ENCODE assay signal across 12 cellular contexts in the genomic region with DNA sequence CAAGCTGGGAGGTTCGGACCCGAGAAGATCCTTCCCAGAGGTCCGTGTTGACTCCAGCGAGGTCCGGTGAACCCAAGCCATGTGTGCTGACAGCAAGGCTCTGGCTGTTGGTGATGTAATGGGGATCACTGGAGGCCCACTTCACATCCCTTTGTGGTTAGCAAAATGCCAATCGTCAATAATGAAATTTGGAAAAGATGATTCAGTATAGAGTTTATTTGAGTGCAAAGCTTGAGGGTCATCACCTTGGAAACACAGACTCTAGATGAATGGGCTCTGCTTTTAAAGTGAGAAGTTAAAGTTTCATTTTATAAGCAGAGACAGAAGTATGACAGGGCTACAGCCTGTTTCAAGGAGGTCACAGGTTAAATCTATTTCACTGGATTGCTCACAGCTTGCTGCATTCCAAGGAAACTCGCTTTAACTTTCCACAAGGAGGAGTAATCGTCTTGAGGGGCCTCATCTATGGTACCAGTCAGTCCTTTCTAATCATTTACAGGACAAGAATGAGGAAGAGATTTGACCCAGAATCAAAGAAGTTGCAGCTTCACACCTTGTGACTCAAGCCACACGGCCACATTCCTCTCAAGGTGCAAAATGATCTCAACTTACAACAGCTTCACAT.
DNase-seq lines count a peak whose midpoint lies in the region; ATAC-seq and TF ChIP-seq lines count a peak whose summit lies in the region.
"Had no signal": no experiment of that assay in that cellular context is flagged by ENCODE, and none has a peak within 500 bp of the region (broad histone marks: within the 10 kb centered on the region; RNA-seq: fewer than 3 reads in every experiment).

No MANE protein-coding gene starts in this region.

- CTCF ChIA-PET in activated CD8-positive, alpha-beta T cell treated with anti-CD3 and anti-CD28 coated beads for 36 hours (lab: Charles Lee) = no interaction called here
- CTCF ChIA-PET in activated CD8-positive, alpha-beta T cell treated with anti-CD3 and anti-CD28 coated beads, Interleukin-2, amount 10 ng/mL, durations not matched to agents 7 days and 5 days (lab: Charles Lee) = interaction anchor here (0.6 kb wide), 1 partner anchor 161 kb away, joined by 3 read pairs; no protein-coding TSS in a partner anchor

- H3K4me3 ChIP-seq in astrocyte of the cerebellum (ENCODE audit: low read depth, low read length) (no peak overlapping the region), coronary artery (no peak overlapping the region)

- POLR2A ChIA-PET in activated CD8-positive, alpha-beta T cell treated with anti-CD3 and anti-CD28 coated beads for 36 hours (lab: Charles Lee) = no interaction called here
- POLR2A ChIA-PET in activated CD8-positive, alpha-beta T cell treated with anti-CD3 and anti-CD28 coated beads, Interleukin-2, amount 10 ng/mL, durations not matched to agents 7 days and 5 days (lab: Charles Lee) = no interaction called here

- no peaks in the 10 kb centered on the region for H3K4me1 Mint-ChIP-seq in activated CD8-positive, alpha-beta T cell treated with anti-CD3 and anti-CD28 coated beads for 36 hours (ENCODE audit: low read depth)
- peaks cover 3% of the 10 kb centered on the region for H3K4me1 Mint-ChIP-seq in activated CD8-positive, alpha-beta T cell treated with anti-CD3 and anti-CD28 coated beads, Interleukin-2, amount 10 ng/mL, durations not matched to agents 7 days and 5 days (ENCODE audit: low read depth)
- H3K4me1 Mint-ChIP-seq in type B pancreatic cell (ENCODE audit: unreplicated experiment) = peaks cover 14% of the 10 kb centered on the region

- H3K27ac ChIP-seq in coronary artery = no peak overlapping the region

- H3K27me3 Mint-ChIP-seq in activated CD8-positive, alpha-beta T cell treated with anti-CD3 and anti-CD28 coated beads for 36 hours = peaks cover 4% of the 10 kb centered on the region
- H3K27me3 Mint-ChIP-seq in activated CD8-positive, alpha-beta T cell treated with anti-CD3 and anti-CD28 coated beads, Interleukin-2, amount 10 ng/mL, durations not matched to agents 7 days and 5 days (ENCODE audit: low read depth) = peaks cover 3% of the 10 kb centered on the region
- H3K27me3 Mint-ChIP-seq in type B pancreatic cell = no peaks in the 10 kb centered on the region

- intact Hi-C loops in activated CD8-positive, alpha-beta T cell treated with anti-CD3 and anti-CD28 coated beads for 36 hours (cut with micrococcal nuclease) = loop anchor here (10.0 kb wide), 1 partner anchor 839 kb away; no protein-coding TSS in a partner anchor

- H3K4me3 Mint-ChIP-seq in activated CD8-positive, alpha-beta T cell treated with anti-CD3 and anti-CD28 coated beads for 36 hours = no peak overlapping the region
- H3K4me3 Mint-ChIP-seq in activated CD8-positive, alpha-beta T cell treated with anti-CD3 and anti-CD28 coated beads, Interleukin-2, amount 10 ng/mL, durations not matched to agents 7 days and 5 days = no peak overlapping the region
- H3K4me3 Mint-ChIP-seq in type B pancreatic cell = no peak overlapping the region

- H3K9me3 Mint-ChIP-seq in activated CD8-positive, alpha-beta T cell treated with anti-CD3 and anti-CD28 coated beads for 36 hours = no peaks in the 10 kb centered on the region
- no peaks in the 10 kb centered on the region for H3K9me3 Mint-ChIP-seq in activated CD8-positive, alpha-beta T cell treated with anti-CD3 and anti-CD28 coated beads, Interleukin-2, amount 10 ng/mL, durations not matched to agents 7 days and 5 days (ENCODE audit: insufficient read depth)
- no peaks in the 10 kb centered on the region for H3K9me3 Mint-ChIP-seq in type B pancreatic cell

- no peaks in the 10 kb centered on the region for H3K36me3 Mint-ChIP-seq in activated CD8-positive, alpha-beta T cell treated with anti-CD3 and anti-CD28 coated beads for 36 hours (ENCODE audit: low read depth)
- H3K36me3 Mint-ChIP-seq in activated CD8-positive, alpha-beta T cell treated with anti-CD3 and anti-CD28 coated beads, Interleukin-2, amount 10 ng/mL, durations not matched to agents 7 days and 5 days (ENCODE audit: low read depth) = no peaks in the 10 kb centered on the region
- no peaks in the 10 kb centered on the region for H3K36me3 Mint-ChIP-seq in type B pancreatic cell

- DNase-seq in activated CD8-positive, alpha-beta T cell treated with anti-CD3 and anti-CD28 coated beads for 36 hours = no peak
- DNase-seq in activated CD8-positive, alpha-beta T cell treated with anti-CD3 and anti-CD28 coated beads, Interleukin-2, amount 10 ng/mL, durations not matched to agents 7 days and 5 days = no peak
- DNase-seq in astrocyte of the cerebellum (ENCODE audit: low read depth) = peak; percentile 32
- peak; percentile 89 for DNase-seq in hepatic stellate cell (ENCODE audit: low spot score)
- DNase-seq in type B pancreatic cell (ENCODE audit: extremely low spot score, unreplicated experiment) = no peak
- no peak for DNase-seq in coronary artery (ENCODE audit: low spot score)
- DNase-seq in RKO (ENCODE audit: low spot score) = no peak
- DNase-seq: 8988T; activated CD4-positive, alpha-beta T cell treated with anti-CD3 and anti-CD28 coated beads, Interleukin-2, amount 50 U/mL, for 48 hours; amygdala; nucleus accumbens had no signal

- in situ Hi-C loops in astrocyte of the cerebellum (cut with HindIII; ENCODE audit: low sequenced_read_pairs) = loop anchor here (5.0 to 25.0 kb wide), 2 partner anchors 264 to 866 kb away; a partner anchor contains a TSS

- no peak overlapping the region for H3K27ac Mint-ChIP-seq in activated CD8-positive, alpha-beta T cell treated with anti-CD3 and anti-CD28 coated beads for 36 hours
- H3K27ac Mint-ChIP-seq in activated CD8-positive, alpha-beta T cell treated with anti-CD3 and anti-CD28 coated beads, Interleukin-2, amount 10 ng/mL, durations not matched to agents 7 days and 5 days = no peak overlapping the region
- H3K27ac Mint-ChIP-seq in type B pancreatic cell = peak overlapping the region; percentile 53

- TF ChIP-seq CTCF in activated CD8-positive, alpha-beta T cell treated with anti-CD3 and anti-CD28 coated beads for 36 hours (IDR thresholded peaks at IDR 0.05) = no peak
- TF ChIP-seq CTCF in astrocyte of the cerebellum (IDR thresholded peaks at IDR 0.05; ENCODE audit: low read depth, low read length, missing control alignments) (peak; percentile 39), type B pancreatic cell (conservative IDR thresholded peaks at IDR 0.05) (peak; percentile 48), coronary artery (IDR thresholded peaks at IDR 0.05) (no peak)

- peak; percentile 25 for ATAC-seq in activated CD8-positive, alpha-beta T cell treated with anti-CD3 and anti-CD28 coated beads for 36 hours
- ATAC-seq in activated CD8-positive, alpha-beta T cell treated with anti-CD3 and anti-CD28 coated beads, Interleukin-2, amount 10 ng/mL, durations not matched to agents 7 days and 5 days = no peak
- ATAC-seq in HG02642 (IDR thresholded peaks at IDR 0.05; ENCODE audit: poor library complexity, unreplicated experiment) = no peak

Comparison
In these comparisons a context has a peak if more than half of its experiments do, and no peak if none do; other contexts are left out.
1. DNase-seq: peak in astrocyte of the cerebellum (single experiment) and hepatic stellate cell (single experiment); none in activated CD8-positive, alpha-beta T cell treated with anti-CD3 and anti-CD28 coated beads for 36 hours (single experiment), activated CD8-positive, alpha-beta T cell treated with anti-CD3 and anti-CD28 coated beads, Interleukin-2, amount 10 ng/mL, durations not matched to agents 7 days and 5 days (single experiment), type B pancreatic cell (single experiment), coronary artery (single experiment) and RKO (single experiment).
2. CTCF ChIP-seq: peak in astrocyte of the cerebellum (single experiment) and type B pancreatic cell (single experiment); none in activated CD8-positive, alpha-beta T cell treated with anti-CD3 and anti-CD28 coated beads for 36 hours (single experiment) and coronary artery (single experiment).